ENCODE assay signal across 1 cellular context in genomic region chr11:47980093-47980906, GRCh38.
TF ChIP-seq lines count a peak whose summit lies in the region.

Gene PTPRJ (plus strand): TSS chr11:47980559. CDS start chr11:47980913, 354 bp downstream.

TF ChIP-seq in K562, 482 proteins besides CTCF, POLR2A, EP300 and RAD21 (continued from another document):
- TF ChIP-seq GATAD2B (IDR thresholded peaks at IDR 0.05; ENCODE audit: borderline replicate concordance) (peak; percentile 91), ARHGAP35 (IDR thresholded peaks at IDR 0.05; ENCODE audit: partially characterized antibody) (no peak), ZNF395 (CRISPR knock-in tag; IDR thresholded peaks at IDR 0.05) (0 out of 2 replicates have a peak, but pooled peaks have one; percentile 8), ERF (CRISPR knock-in tag; IDR thresholded peaks at IDR 0.05) (0 out of 2 replicates have a peak, but pooled peaks have one; percentile 65), CSDE1 (IDR thresholded peaks at IDR 0.05) (no peak), ZBTB5 (IDR thresholded peaks at IDR 0.05) (no peak), SMAD4 (CRISPR knock-in tag; conservative IDR thresholded peaks at IDR 0.05) (peak; percentile 29), PHF8 (IDR thresholded peaks at IDR 0.05; ENCODE audit: borderline replicate concordance, low read length) (peak; percentile 45; the same call in 1 of the 2 replicates), MTF1 (CRISPR knock-in tag; IDR thresholded peaks at IDR 0.05; ENCODE audit: borderline replicate concordance) (no peak), YY1 (IDR thresholded peaks at IDR 0.05; ENCODE audit: borderline replicate concordance in 1 of 3, control insufficient read depth in 1 of 3, extremely low read depth in 1 of 3, insufficient read depth in 3 of 3, insufficient read length in 1 of 3, insufficient replicate concordance in 2 of 3, low read depth in 1 of 3, low read length in 2 of 3) (peak in 1 of 3 experiments; percentile 53), UBTF (IDR thresholded peaks at IDR 0.05; ENCODE audit: borderline replicate concordance in 1 of 2, low read depth in 2 of 2, low read length in 2 of 2) (0 out of 4 replicates have a peak, but pooled peaks of 1 of the 2 experiments have one; percentile 47), TBP (optimal IDR thresholded peaks at IDR 0.05; ENCODE audit: low read depth, low read length) (peak; percentile 32), BRCA1 (IDR thresholded peaks at IDR 0.05) (no peak), BRCA1 (CRISPR knock-in tag; IDR thresholded peaks at IDR 0.05) (no peak), CXXC5 (CRISPR knock-in tag; IDR thresholded peaks at IDR 0.05) (peak; percentile 74), VEZF1 (CRISPR knock-in tag; IDR thresholded peaks at IDR 0.05) (peak; percentile 93), CCNT2 (IDR thresholded peaks at IDR 0.05; ENCODE audit: borderline replicate concordance, extremely low read depth, insufficient read length, low read depth, low read length) (peak; percentile 59), MAZ (CRISPR knock-in tag; conservative IDR thresholded peaks at IDR 0.05 in 1 of 2, IDR thresholded peaks at IDR 0.05 in 1 of 2) (peak in 1 of 2 experiments; percentile 24; a peak in 1 of 4 replicates), ZNF639 (CRISPR knock-in tag; conservative IDR thresholded peaks at IDR 0.05 in 1 of 2, IDR thresholded peaks at IDR 0.05 in 1 of 2) (peak in 1 of 2 experiments; percentile 52; a peak in 1 of 4 replicates), TAF1 (IDR thresholded peaks at IDR 0.05; ENCODE audit: control insufficient read depth, extremely low read depth, insufficient read depth, low read length, severe bottlenecking) (peak; percentile 45), PHB2 (IDR thresholded peaks at IDR 0.05; ENCODE audit: low read depth) (no peak), CTBP1 (IDR thresholded peaks at IDR 0.05; ENCODE audit: borderline replicate concordance) (peak; percentile 59; the same call in 1 of the 2 replicates), NONO (IDR thresholded peaks at IDR 0.05; ENCODE audit: low read depth in 2 of 2, low read length in 1 of 2) (peak in 1 of 2 experiments; percentile 67; a peak in 1 of 4 replicates), GMEB1 (CRISPR knock-in tag; IDR thresholded peaks at IDR 0.05) (peak; percentile 47; the same call in 1 of the 2 replicates), THAP12 (CRISPR knock-in tag; IDR thresholded peaks at IDR 0.05) (0 out of 2 replicates have a peak, but pooled peaks have one; percentile 44), HDAC6 (IDR thresholded peaks at IDR 0.05; ENCODE audit: low read depth, low read length) (no peak), POU5F1 (IDR thresholded peaks at IDR 0.05; ENCODE audit: borderline replicate concordance, low read depth, low read length, partially characterized antibody) (no peak), POLR2G (IDR thresholded peaks at IDR 0.05; ENCODE audit: low read depth, low read length) (peak; percentile 62), ZBTB7A (IDR thresholded peaks at IDR 0.05; ENCODE audit: borderline replicate concordance, control insufficient read depth, low read depth, low read length) (peak; percentile 64; the same call in 1 of the 2 replicates), TOE1 (IDR thresholded peaks at IDR 0.05; ENCODE audit: borderline replicate concordance) (no peak), TOE1 (CRISPR knock-in tag; IDR thresholded peaks at IDR 0.05; ENCODE audit: borderline replicate concordance, low read depth) (no peak), MYC (IDR thresholded peaks at IDR 0.05; ENCODE audit: low read depth, low read length) (peak; percentile 15; the same call in 1 of the 2 replicates), MYC (CRISPR knock-in tag; IDR thresholded peaks at IDR 0.05; ENCODE audit: borderline replicate concordance, low read depth) (no peak), ADNP (tag; IDR thresholded peaks at IDR 0.05) (no peak), SIN3A (IDR thresholded peaks at IDR 0.05; ENCODE audit: borderline replicate concordance in 2 of 2, control insufficient read depth in 1 of 2, low read depth in 2 of 2, low read length in 2 of 2) (0 out of 4 replicates have a peak, but pooled peaks of 1 of the 2 experiments have one; percentile 11), RB1 (IDR thresholded peaks at IDR 0.05; ENCODE audit: low read depth) (peak; percentile 83), E2F6 (IDR thresholded peaks at IDR 0.05; ENCODE audit: borderline replicate concordance in 1 of 2, extremely low read depth in 1 of 2, insufficient read depth in 1 of 2, insufficient read length in 1 of 2, low read depth in 1 of 2, low read length in 1 of 2, poor library complexity in 1 of 2, severe bottlenecking in 1 of 2) (peak; percentile 39 to 75), RBBP5 (IDR thresholded peaks at IDR 0.05; ENCODE audit: borderline replicate concordance, insufficient read depth, low read length, poor library complexity, severe bottlenecking) (peak; percentile 81), SIN3B (IDR thresholded peaks at IDR 0.05; ENCODE audit: low read depth) (peak; percentile 53; the same call in 1 of the 2 replicates)
